In genomic region chr1:235088440-235088839, GRCh38 we compare ENCODE assay signal across 32 cellular contexts.
"Had no signal": no experiment of that assay in that cellular context is flagged by ENCODE, and none has a peak within 500 bp of the region (broad histone marks: within the 10 kb centered on the region; RNA-seq: fewer than 3 reads in every experiment).

No MANE protein-coding gene starts in this region.

- H3K4me3 Mint-ChIP-seq: activated CD4-positive, alpha-beta T cell treated with anti-CD3 and anti-CD28 coated beads for 36 hours; activated CD4-positive, alpha-beta T cell treated with anti-CD3 and anti-CD28 coated beads, Interleukin-2, amount 10 ng/mL, durations not matched to agents 7 days and 5 days; activated naive CD4-positive, alpha-beta T cell treated with anti-CD3 and anti-CD28 coated beads, Interleukin-2, amount 10 ng/mL, durations not matched to agents 7 days and 5 days; activated naive CD8-positive, alpha-beta T cell; activated naive CD8-positive, alpha-beta T cell treated with anti-CD3 and anti-CD28 coated beads, Interleukin-2, amount 50 U/mL, for 24 hours; activated T-cell treated with anti-CD3 and anti-CD28 coated beads, Interleukin-2, amount 50 U/mL, for 4 hours; activated T-helper 1 cell treated with anti-CD3 and anti-CD28 coated beads, Interleukin-12 subunit alpha, Interleukin-12 subunit beta, Interleukin-2, Interleukin-4 antibody, amounts not matched to agents 30 ng/mL and 10 ng/mL and 1 ng/mL, durations not matched to agents 14 hours and 24 hours and 36 hours; central memory CD8-positive, alpha-beta T cell had no signal

- H3K4me3 ChIP-seq: ascending aorta, cardiac muscle cell, SJCRH30, SK-N-MC had no signal

- H3K9me3 Mint-ChIP-seq: activated CD4-positive, alpha-beta T cell treated with anti-CD3 and anti-CD28 coated beads, Interleukin-2, amount 10 ng/mL, durations not matched to agents 7 days and 5 days; activated naive CD4-positive, alpha-beta T cell treated with anti-CD3 and anti-CD28 coated beads, Interleukin-2, amount 10 ng/mL, durations not matched to agents 7 days and 5 days; activated naive CD8-positive, alpha-beta T cell treated with anti-CD3 and anti-CD28 coated beads, Interleukin-2, amount 50 U/mL, for 24 hours; activated T-cell treated with anti-CD3 and anti-CD28 coated beads, Interleukin-2, amount 50 U/mL, for 4 hours; activated T-helper 1 cell treated with anti-CD3 and anti-CD28 coated beads, Interleukin-12 subunit alpha, Interleukin-12 subunit beta, Interleukin-2, Interleukin-4 antibody, amounts not matched to agents 30 ng/mL and 10 ng/mL and 1 ng/mL, durations not matched to agents 14 hours and 24 hours and 36 hours; central memory CD8-positive, alpha-beta T cell had no signal

- H3K27me3 ChIP-seq: ascending aorta, cardiac muscle cell, SJCRH30 had no signal

- H3K9me3 ChIP-seq: ascending aorta, SJCRH30 had no signal

- H3K27ac ChIP-seq: ascending aorta, cardiac muscle cell, SJCRH30, SK-N-MC had no signal

- H3K36me3 Mint-ChIP-seq: activated naive CD4-positive, alpha-beta T cell treated with anti-CD3 and anti-CD28 coated beads, Interleukin-2, amount 10 ng/mL, durations not matched to agents 7 days and 5 days; activated naive CD8-positive, alpha-beta T cell had no signal

- FAIRE-seq: TTC549 had no signal

- H3K27me3 Mint-ChIP-seq: activated CD4-positive, alpha-beta T cell treated with anti-CD3 and anti-CD28 coated beads, Interleukin-2, amount 10 ng/mL, durations not matched to agents 7 days and 5 days; activated naive CD8-positive, alpha-beta T cell; activated naive CD8-positive, alpha-beta T cell treated with anti-CD3 and anti-CD28 coated beads, Interleukin-2, amount 50 U/mL, for 24 hours; central memory CD8-positive, alpha-beta T cell had no signal

- ATAC-seq: activated CD4-positive, alpha-beta T cell treated with anti-CD3 and anti-CD28 coated beads for 36 hours; activated CD4-positive, CD25-positive, alpha-beta regulatory T cell treated with anti-CD3 and anti-CD28 coated beads, Interleukin-2, amount 50 U/mL, for 24 hours; activated naive CD8-positive, alpha-beta T cell treated with anti-CD3 and anti-CD28 coated beads, Interleukin-2, amount 50 U/mL, for 24 hours; activated T-cell treated with anti-CD3 and anti-CD28 coated beads, Interleukin-2, amount 50 U/mL, for 4 hours had no signal

- H3K27ac Mint-ChIP-seq: activated CD4-positive, alpha-beta T cell treated with anti-CD3 and anti-CD28 coated beads for 36 hours; activated naive CD4-positive, alpha-beta T cell treated with anti-CD3 and anti-CD28 coated beads, Interleukin-2, amount 10 ng/mL, durations not matched to agents 7 days and 5 days; activated naive CD8-positive, alpha-beta T cell; activated naive CD8-positive, alpha-beta T cell treated with anti-CD3 and anti-CD28 coated beads, Interleukin-2, amount 50 U/mL, for 24 hours; activated T-helper 1 cell treated with anti-CD3 and anti-CD28 coated beads, Interleukin-12 subunit alpha, Interleukin-12 subunit beta, Interleukin-2, Interleukin-4 antibody, amounts not matched to agents 30 ng/mL and 10 ng/mL and 1 ng/mL, durations not matched to agents 14 hours and 24 hours and 36 hours had no signal

- H3K36me3 ChIP-seq: ascending aorta, cardiac muscle cell, SJCRH30 had no signal

- DNase-seq: activated CD4-positive, alpha-beta T cell treated with anti-CD3 and anti-CD28 coated beads for 36 hours; activated CD4-positive, alpha-beta T cell treated with anti-CD3 and anti-CD28 coated beads, Interleukin-2, amount 10 ng/mL, durations not matched to agents 7 days and 5 days; activated CD4-positive, alpha-beta T cell treated with anti-CD3 and anti-CD28 coated beads, Interleukin-2, amount 50 U/mL, for 48 hours; activated CD8-positive, alpha-beta memory T cell treated with anti-CD3 and anti-CD28 coated beads, Interleukin-2, amount 50 U/mL, for 4 hours; activated effector memory CD4-positive, alpha-beta T cell treated with Interleukin-2 at 50 U/mL for 16 hours; activated naive CD4-positive, alpha-beta T cell treated with anti-CD3 and anti-CD28 coated beads, Interleukin-2, amount 10 ng/mL, durations not matched to agents 7 days and 5 days; activated naive CD8-positive, alpha-beta T cell treated with anti-CD3 and anti-CD28 coated beads, Interleukin-2, amount 50 U/mL, for 24 hours; activated T-cell treated with anti-CD3 and anti-CD28 coated beads for 4 hours; activated T-cell treated with anti-CD3 and anti-CD28 coated beads, Interleukin-2, amount 50 U/mL, for 4 hours; amygdala; Karpas-422; KBM-7; NCI-H1105; NCI-H1417 treated with DMSO at 0.1 percent for 48 hours; NCI-H187 treated with DMSO at 0.1 percent for 48 hours; NCI-H2081; NCI-H2171 treated with DMSO at 0.1 percent for 48 hours; NCI-H226; NCI-H446 treated with DMSO at 0.1 percent for 48 hours; NCI-H524; NCI-H69; NK-92 treated with Interleukin-12 subunit alpha and Interleukin-12 subunit beta, amount 100 ng/mL, for 24 hours; SHP77; SJCRH30 had no signal
